1 cellular context compared by ENCODE assay signal in genomic region chr1:170765279-170765678, GRCh38.
TF ChIP-seq lines count a peak whose summit lies in the region.

No MANE protein-coding gene starts in this region.

TF ChIP-seq in IMR-90, 13 proteins besides CTCF, POLR2A, EP300 and RAD21 (continued from another document):
- TF ChIP-seq USF2 (IDR thresholded peaks at IDR 0.05; ENCODE audit: low read depth, low read length): no peak
- TF ChIP-seq CHD1 (IDR thresholded peaks at IDR 0.05; ENCODE audit: low read depth, low read length): no peak
- TF ChIP-seq RFX5 (IDR thresholded peaks at IDR 0.05; ENCODE audit: low read depth, low read length): no peak
- TF ChIP-seq FOS (IDR thresholded peaks at IDR 0.05; ENCODE audit: low read depth, low read length): no peak
- TF ChIP-seq BHLHE40 (IDR thresholded peaks at IDR 0.05; ENCODE audit: low read depth, low read length): no peak
- TF ChIP-seq RCOR1 (IDR thresholded peaks at IDR 0.05; ENCODE audit: insufficient replicate concordance, low read length): no peak
- TF ChIP-seq MAZ (IDR thresholded peaks at IDR 0.05; ENCODE audit: borderline replicate concordance, low read depth, low read length): no peak
- TF ChIP-seq SMC3 (IDR thresholded peaks at IDR 0.05; ENCODE audit: low read depth, low read length): no peak
